ENCODE assay signal across 1 cellular context in the genomic region with DNA sequence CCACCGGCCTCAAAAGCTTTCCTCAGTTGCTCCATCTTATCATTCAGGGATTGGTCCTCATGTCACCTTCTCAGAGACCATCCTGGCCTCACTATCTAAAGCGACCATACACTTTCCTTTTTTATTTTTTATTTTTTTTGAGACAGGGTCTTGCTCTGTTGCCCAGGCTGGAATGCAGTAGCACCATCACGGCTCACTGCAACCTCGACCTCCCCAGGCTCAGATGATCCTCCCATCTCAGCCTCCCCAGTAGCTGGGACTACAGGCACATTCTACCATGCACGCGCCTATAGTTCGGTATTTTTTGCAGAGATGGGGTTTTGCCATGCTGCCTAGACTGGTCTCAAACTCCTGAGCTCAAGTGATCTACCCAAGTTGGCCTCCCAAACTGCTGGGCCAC.
TF ChIP-seq lines count a peak whose summit lies in the region.

No MANE protein-coding gene starts in this region.

TF ChIP-seq in HEK293, 187 proteins besides CTCF, POLR2A, EP300 and RAD21:
- no peak for TF ChIP-seq ZBTB20 (tag by site-specific recombination; IDR thresholded peaks at IDR 0.05)
- TF ChIP-seq, protein P1, sequence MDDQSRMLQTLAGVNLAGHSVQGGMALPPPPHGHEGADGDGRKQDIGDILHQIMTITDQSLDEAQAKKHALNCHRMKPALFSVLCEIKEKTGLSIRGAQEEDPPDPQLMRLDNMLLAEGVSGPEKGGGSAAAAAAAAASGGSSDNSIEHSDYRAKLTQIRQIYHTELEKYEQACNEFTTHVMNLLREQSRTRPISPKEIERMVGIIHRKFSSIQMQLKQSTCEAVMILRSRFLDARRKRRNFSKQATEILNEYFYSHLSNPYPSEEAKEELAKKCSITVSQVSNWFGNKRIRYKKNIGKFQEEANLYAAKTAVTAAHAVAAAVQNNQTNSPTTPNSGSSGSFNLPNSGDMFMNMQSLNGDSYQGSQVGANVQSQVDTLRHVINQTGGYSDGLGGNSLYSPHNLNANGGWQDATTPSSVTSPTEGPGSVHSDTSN (CRISPR knock-in tag; IDR thresholded peaks at IDR 0.05) = no peak
- no peak for TF ChIP-seq KLF8 (tag by site-specific recombination; IDR thresholded peaks at IDR 0.05)
- TF ChIP-seq ZBTB7A (tag by site-specific recombination; IDR thresholded peaks at IDR 0.05; ENCODE audit: low read depth) = no peak
- TF ChIP-seq ZNF292 (tag by site-specific recombination; IDR thresholded peaks at IDR 0.05; ENCODE audit: borderline replicate concordance, low read depth) = no peak
- TF ChIP-seq ZIC2 (tag by site-specific recombination; IDR thresholded peaks at IDR 0.05) = no peak
- no peak for TF ChIP-seq ZNF394 (tag by site-specific recombination; IDR thresholded peaks at IDR 0.05; ENCODE audit: borderline replicate concordance)
- TF ChIP-seq ZNF121 (tag by site-specific recombination; IDR thresholded peaks at IDR 0.05) = peak; percentile 80
- TF ChIP-seq, protein P2, sequence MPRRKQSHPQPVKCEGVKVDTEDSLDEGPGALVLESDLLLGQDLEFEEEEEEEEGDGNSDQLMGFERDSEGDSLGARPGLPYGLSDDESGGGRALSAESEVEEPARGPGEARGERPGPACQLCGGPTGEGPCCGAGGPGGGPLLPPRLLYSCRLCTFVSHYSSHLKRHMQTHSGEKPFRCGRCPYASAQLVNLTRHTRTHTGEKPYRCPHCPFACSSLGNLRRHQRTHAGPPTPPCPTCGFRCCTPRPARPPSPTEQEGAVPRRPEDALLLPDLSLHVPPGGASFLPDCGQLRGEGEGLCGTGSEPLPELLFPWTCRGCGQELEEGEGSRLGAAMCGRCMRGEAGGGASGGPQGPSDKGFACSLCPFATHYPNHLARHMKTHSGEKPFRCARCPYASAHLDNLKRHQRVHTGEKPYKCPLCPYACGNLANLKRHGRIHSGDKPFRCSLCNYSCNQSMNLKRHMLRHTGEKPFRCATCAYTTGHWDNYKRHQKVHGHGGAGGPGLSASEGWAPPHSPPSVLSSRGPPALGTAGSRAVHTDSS (tag by site-specific recombination; IDR thresholded peaks at IDR 0.05) = no peak
TF ChIP-seq in HEK293: peak in this region for 1.
